ENCODE assay signal across 1 cellular context in the genomic region with DNA sequence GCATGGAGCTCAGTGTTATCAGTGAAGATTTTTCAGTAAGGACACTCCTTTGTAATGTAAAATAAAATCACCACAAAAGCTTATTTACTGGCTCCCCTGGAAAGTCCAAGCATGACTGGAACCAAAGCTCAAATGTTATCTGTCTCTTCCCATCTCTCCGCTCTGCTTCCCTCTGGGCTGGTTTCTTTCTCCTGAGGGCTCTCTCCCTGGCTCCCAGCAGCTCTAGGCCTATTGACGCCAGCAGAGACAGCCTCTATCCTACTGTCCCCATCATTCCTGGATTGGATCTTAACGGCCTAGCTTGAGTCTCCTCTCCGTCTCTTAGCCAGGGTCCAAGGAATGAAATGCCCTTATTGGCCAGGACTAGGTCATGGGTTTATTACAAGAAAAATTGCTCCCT.
TF ChIP-seq lines count a peak whose summit lies in the region.

No MANE protein-coding gene starts in this region.

TF ChIP-seq in HCT116, 20 proteins besides CTCF, POLR2A, EP300 and RAD21 (continued from another document):
- TF ChIP-seq, protein P1, sequence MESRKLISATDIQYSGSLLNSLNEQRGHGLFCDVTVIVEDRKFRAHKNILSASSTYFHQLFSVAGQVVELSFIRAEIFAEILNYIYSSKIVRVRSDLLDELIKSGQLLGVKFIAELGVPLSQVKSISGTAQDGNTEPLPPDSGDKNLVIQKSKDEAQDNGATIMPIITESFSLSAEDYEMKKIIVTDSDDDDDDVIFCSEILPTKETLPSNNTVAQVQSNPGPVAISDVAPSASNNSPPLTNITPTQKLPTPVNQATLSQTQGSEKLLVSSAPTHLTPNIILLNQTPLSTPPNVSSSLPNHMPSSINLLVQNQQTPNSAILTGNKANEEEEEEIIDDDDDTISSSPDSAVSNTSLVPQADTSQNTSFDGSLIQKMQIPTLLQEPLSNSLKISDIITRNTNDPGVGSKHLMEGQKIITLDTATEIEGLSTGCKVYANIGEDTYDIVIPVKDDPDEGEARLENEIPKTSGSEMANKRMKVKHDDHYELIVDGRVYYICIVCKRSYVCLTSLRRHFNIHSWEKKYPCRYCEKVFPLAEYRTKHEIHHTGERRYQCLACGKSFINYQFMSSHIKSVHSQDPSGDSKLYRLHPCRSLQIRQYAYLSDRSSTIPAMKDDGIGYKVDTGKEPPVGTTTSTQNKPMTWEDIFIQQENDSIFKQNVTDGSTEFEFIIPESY (IDR thresholded peaks at IDR 0.05; ENCODE audit: extremely low read depth, insufficient replicate concordance, low read length), result no peak
- TF ChIP-seq, protein P2, sequence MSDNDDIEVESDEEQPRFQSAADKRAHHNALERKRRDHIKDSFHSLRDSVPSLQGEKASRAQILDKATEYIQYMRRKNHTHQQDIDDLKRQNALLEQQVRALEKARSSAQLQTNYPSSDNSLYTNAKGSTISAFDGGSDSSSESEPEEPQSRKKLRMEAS (IDR thresholded peaks at IDR 0.05), result no peak
- TF ChIP-seq FOSL1 (IDR thresholded peaks at IDR 0.05; ENCODE audit: low read depth), result no peak
- no peak for TF ChIP-seq EGR1 (IDR thresholded peaks at IDR 0.05; ENCODE audit: low read depth)
- TF ChIP-seq SP1 (IDR thresholded peaks at IDR 0.05; ENCODE audit: low read depth), result no peak
- no peak for TF ChIP-seq ZNF274 (IDR thresholded peaks at IDR 0.05; ENCODE audit: low read depth, low read length)
